In genomic region chr5:78705826-78706225, GRCh38 we compare ENCODE assay signal across 1 cellular context.
TF ChIP-seq lines count a peak whose summit lies in the region.

No MANE protein-coding gene starts in this region.

TF ChIP-seq in K562, 482 proteins besides CTCF, POLR2A, EP300 and RAD21:
- no peak for TF ChIP-seq ZNF589 (CRISPR knock-in tag; IDR thresholded peaks at IDR 0.05; ENCODE audit: low read depth)
- no peak for TF ChIP-seq ASH1L (IDR thresholded peaks at IDR 0.05; ENCODE audit: borderline replicate concordance, low read depth, partially characterized antibody)
- TF ChIP-seq RFX7 (CRISPR knock-in tag; IDR thresholded peaks at IDR 0.05) = no peak
- no peak for TF ChIP-seq THRAP3 (IDR thresholded peaks at IDR 0.05; ENCODE audit: borderline replicate concordance)
